In genomic region chr1:201719812-201720521, GRCh38 we compare ENCODE assay signal across 9 cellular contexts.
DNase-seq lines count a peak whose midpoint lies in the region; ATAC-seq and TF ChIP-seq lines count a peak whose summit lies in the region.
"Had no signal": no experiment of that assay in that cellular context is flagged by ENCODE, and none has a peak within 500 bp of the region (broad histone marks: within the 10 kb centered on the region; RNA-seq: fewer than 3 reads in every experiment).

No MANE protein-coding gene starts in this region.

- intact Hi-C loops in left colon (cut with DNase I, micrococcal nuclease) (no loop called here), PC-3 (cut with micrococcal nuclease) (no loop called here)
- intact Hi-C loops in naive thymus-derived CD4-positive, alpha-beta T cell (cut with micrococcal nuclease): no loop called here

- no peak overlapping the region for H3K4me2 ChIP-seq in PC-3 (ENCODE audit: low read length)

- ATAC-seq in left colon (no peak), PC-3 (no peak), HG03095 (IDR thresholded peaks at IDR 0.05; ENCODE audit: unreplicated experiment) (no peak)
- no peak for ATAC-seq in naive thymus-derived CD4-positive, alpha-beta T cell

- H3K9ac ChIP-seq in subcutaneous abdominal adipose tissue (ENCODE audit: low read length in 5 of 5) (peak overlapping the region in 3 of 5 donors; percentile 9 to 63 (median 33)), PC-3 (ENCODE audit: low read length) (no peak overlapping the region)

- H3K36me3 Mint-ChIP-seq in chondrocyte (ENCODE audit: low read depth): peaks cover 20% of the 10 kb centered on the region
- H3K36me3 Mint-ChIP-seq in naive thymus-derived CD4-positive, alpha-beta T cell: peaks cover 0 to 8% (median 0%) of the 10 kb centered on the region in 5 donors

- peaks cover 80% of the 10 kb centered on the region for H3K4me1 Mint-ChIP-seq in chondrocyte (ENCODE audit: low read depth)
- peaks cover 0 to 2% (median 0%) of the 10 kb centered on the region in 7 donors for H3K4me1 Mint-ChIP-seq in naive thymus-derived CD4-positive, alpha-beta T cell

- BruUV-seq in PC-3 (replicated peaks; lab: Mats Ljungman, UMichigan): no TSS peak

- H3K9me3 Mint-ChIP-seq in chondrocyte (ENCODE audit: low read depth): no peaks in the 10 kb centered on the region
- H3K9me3 Mint-ChIP-seq in naive thymus-derived CD4-positive, alpha-beta T cell: no peaks in the 10 kb centered on the region

- no peaks in the 10 kb centered on the region for H3K79me2 ChIP-seq in PC-3 (ENCODE audit: low read length)

- peak; percentile 68 for DNase-seq in LHCN-M2 (ENCODE audit: low read depth)
- no peak for DNase-seq in chondrocyte (ENCODE audit: low spot score)
- DNase-seq in left colon: peak; percentile 27 to 67
- DNase-seq in naive thymus-derived CD4-positive, alpha-beta T cell: no peak
- no peak for DNase-seq in cerebellar cortex (ENCODE audit: low spot score)
- DNase-seq in PC-3: no peak
- DNase-seq: SW 1271 had no signal

- no peaks in the 10 kb centered on the region for H3K27me3 Mint-ChIP-seq in chondrocyte (ENCODE audit: low read depth)
- H3K27me3 Mint-ChIP-seq in naive thymus-derived CD4-positive, alpha-beta T cell: peaks cover 0 to 3% (median 2%) of the 10 kb centered on the region in 5 donors

- H3K27me3 ChIP-seq in subcutaneous abdominal adipose tissue (ENCODE audit: control insufficient read depth in 5 of 5, insufficient read depth in 4 of 5, low read length in 5 of 5): no peaks in the 10 kb centered on the region
- H3K27me3 ChIP-seq in naive thymus-derived CD4-positive, alpha-beta T cell (ENCODE audit: control insufficient read depth in 2 of 2, insufficient read depth in 2 of 2, low read length in 2 of 2): no peaks in the 10 kb centered on the region
- no peaks in the 10 kb centered on the region for H3K27me3 ChIP-seq in PC-3 (ENCODE audit: low read length)

- H3K27ac ChIP-seq in subcutaneous abdominal adipose tissue (ENCODE audit: low read depth, low read length) (peak overlapping the region; percentile 91), PC-3 (ENCODE audit: low read length) (no peak overlapping the region)
- H3K27ac ChIP-seq in naive thymus-derived CD4-positive, alpha-beta T cell (ENCODE audit: low read depth, low read length): no peak overlapping the region

- POLR2A ChIA-PET in naive thymus-derived CD4-positive, alpha-beta T cell (lab: Charles Lee): no interaction called here
- POLR2A ChIA-PET in PC-3 (lab: Charles Lee; ENCODE audit: unreplicated experiment): interaction anchor here (0.6 kb wide), 1 partner anchor 229 kb away, joined by 3 read pairs; no protein-coding TSS in a partner anchor

- no peak overlapping the region for H2AFZ ChIP-seq in PC-3 (ENCODE audit: low read length)

- H3K9me3 ChIP-seq in subcutaneous abdominal adipose tissue (ENCODE audit: control insufficient read depth in 5 of 5, low read length in 5 of 5) (no peaks in the 10 kb centered on the region), PC-3 (ENCODE audit: low read length) (no peaks in the 10 kb centered on the region)
- no peaks in the 10 kb centered on the region for H3K9me3 ChIP-seq in naive thymus-derived CD4-positive, alpha-beta T cell (ENCODE audit: control insufficient read depth in 2 of 3, low read length in 3 of 3)

- H4K20me1 ChIP-seq in PC-3 (ENCODE audit: low read length): no peaks in the 10 kb centered on the region

- H3K36me3 ChIP-seq in subcutaneous abdominal adipose tissue (ENCODE audit: control insufficient read depth in 5 of 5, insufficient read depth in 5 of 5, low read length in 5 of 5) (peaks cover 0 to 13% (median 9%) of the 10 kb centered on the region in 5 donors), PC-3 (ENCODE audit: low read depth, low read length) (no peaks in the 10 kb centered on the region)
- H3K36me3 ChIP-seq in naive thymus-derived CD4-positive, alpha-beta T cell (ENCODE audit: control insufficient read depth in 2 of 3, insufficient read depth in 3 of 3, low read length in 3 of 3): no peaks in the 10 kb centered on the region

- TF ChIP-seq CTCF in chondrocyte (IDR thresholded peaks at IDR 0.05) (no peak), PC-3 (conservative IDR thresholded peaks at IDR 0.05; ENCODE audit: low read depth, low read length) (no peak)

- H3K27ac Mint-ChIP-seq in chondrocyte (ENCODE audit: unreplicated experiment): peak overlapping the region; percentile 84
- no peak overlapping the region for H3K27ac Mint-ChIP-seq in naive thymus-derived CD4-positive, alpha-beta T cell

- no peaks in the 10 kb centered on the region for H3F3A ChIP-seq in PC-3 (ENCODE audit: low read length, unreplicated experiment)

- CTCF ChIA-PET in naive thymus-derived CD4-positive, alpha-beta T cell (lab: Charles Lee): no interaction called here
- CTCF ChIA-PET in PC-3 (lab: Charles Lee): no interaction called here

- no peaks in the 10 kb centered on the region for H3K9me2 ChIP-seq in PC-3 (replicated peaks; ENCODE audit: low read length)

- H3K4me1 ChIP-seq in subcutaneous abdominal adipose tissue (ENCODE audit: control insufficient read depth in 5 of 5, insufficient read depth in 5 of 5, low read length in 5 of 5) (peaks cover 28 to 91% (median 84%) of the 10 kb centered on the region in 5 donors), PC-3 (ENCODE audit: insufficient read depth, low read length) (peaks cover 12% of the 10 kb centered on the region)
- no peaks in the 10 kb centered on the region for H3K4me1 ChIP-seq in naive thymus-derived CD4-positive, alpha-beta T cell (ENCODE audit: control insufficient read depth in 2 of 2, insufficient read depth in 2 of 2, low read length in 2 of 2)

- no peak overlapping the region for H3K4me3 Mint-ChIP-seq in chondrocyte (ENCODE audit: unreplicated experiment)
- H3K4me3 Mint-ChIP-seq in naive thymus-derived CD4-positive, alpha-beta T cell: no peak overlapping the region

- H3K4me3 ChIP-seq in subcutaneous abdominal adipose tissue (ENCODE audit: low read depth in 1 of 5, low read length in 5 of 5) (no peak overlapping the region), PC-3 (ENCODE audit: low read length) (no peak overlapping the region)
- no peak overlapping the region for H3K4me3 ChIP-seq in naive thymus-derived CD4-positive, alpha-beta T cell (ENCODE audit: low read length)

Comparison
In these comparisons a context has a peak if more than half of its experiments do, and no peak if none do; other contexts are left out.
1. DNase-seq: peak in LHCN-M2 (single experiment) and left colon (2 of 2); none in chondrocyte (single experiment), naive thymus-derived CD4-positive, alpha-beta T cell (0 of 9), cerebellar cortex (single experiment) and PC-3 (single experiment).